Comparison of ENCODE assay signal across 17 cellular contexts in the genomic region with DNA sequence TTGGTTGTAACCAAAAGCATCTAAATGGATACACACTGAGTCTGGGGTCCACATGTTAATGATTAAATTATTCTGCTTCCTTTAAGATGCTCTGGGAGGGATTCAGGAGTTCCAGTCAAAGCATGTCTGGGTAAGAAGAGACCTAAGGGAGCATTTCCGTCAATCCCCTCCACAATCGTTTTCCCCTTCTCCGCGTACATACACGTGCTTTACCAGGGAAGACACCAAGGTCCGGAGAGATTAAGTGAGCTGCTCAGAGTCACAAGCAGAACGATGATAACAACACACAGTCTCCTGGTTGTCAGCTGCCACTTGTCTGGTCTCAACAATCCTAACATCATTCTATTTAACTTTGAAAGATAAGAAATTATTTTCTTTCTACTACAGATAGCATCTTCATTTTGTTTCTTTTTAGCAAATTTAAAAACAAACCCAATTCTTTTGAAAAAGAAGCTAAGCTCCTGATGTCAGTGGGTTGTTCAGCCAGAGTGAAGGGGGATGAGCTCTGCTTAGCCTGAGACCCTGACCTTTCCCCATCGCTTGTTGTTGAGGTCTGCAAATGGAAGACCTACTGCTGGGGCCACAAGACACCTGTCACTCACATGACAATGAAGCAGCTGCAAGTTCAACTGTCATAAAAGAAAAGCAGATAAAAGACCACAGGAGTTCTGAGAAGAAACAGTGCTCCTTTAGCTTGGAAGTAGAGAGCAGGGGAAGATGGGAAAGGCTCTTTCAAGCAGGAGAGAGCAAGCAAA. TPM values are rescaled to one million over a fixed set of nuclear protein-coding genes. Genes with fewer than 3 reads are reported as not detected.
A peak's percentile ranks its signal among the peaks of the same experiment; 100 is the strongest.
DNase-seq lines count a peak whose midpoint lies in the region; ATAC-seq lines count a peak whose summit lies in the region.
"Had no signal": no experiment of that assay in that cellular context is flagged by ENCODE, and none has a peak within 500 bp of the region (broad histone marks: within the 10 kb centered on the region; RNA-seq: fewer than 3 reads in every experiment).

No MANE protein-coding gene starts in this region.

- no peak overlapping the region for H3K4me3 Mint-ChIP-seq in activated naive CD4-positive, alpha-beta T cell treated with anti-CD3 and anti-CD28 coated beads for 36 hours
- peak overlapping the region in 1 of 3 donors; percentile 7 for H3K4me3 Mint-ChIP-seq in T-cell
- H3K4me3 Mint-ChIP-seq: stimulated activated naive CD8-positive, alpha-beta T cell treated with anti-CD3 and anti-CD28 coated beads, Interleukin-15, Interleukin-2, amounts not matched to agents 100 ng/mL and 50 ng/mL, for 24 hours had no signal

- peak overlapping the region; percentile 89 for H3K27ac ChIP-seq in thymus (ENCODE audit: low read depth)
- H3K27ac ChIP-seq: KMS-11, left ventricle myocardium inferior had no signal

- intact Hi-C loops in activated naive CD4-positive, alpha-beta T cell treated with anti-CD3 and anti-CD28 coated beads for 36 hours (cut with micrococcal nuclease): loop anchor here (10.0 kb wide), 1 partner anchor 749 kb away; a partner anchor contains a TSS

- H3K4me1 Mint-ChIP-seq in activated naive CD4-positive, alpha-beta T cell treated with anti-CD3 and anti-CD28 coated beads for 36 hours (ENCODE audit: low read depth): peaks cover 45% of the 10 kb centered on the region
- H3K4me1 Mint-ChIP-seq in T-cell: peaks cover 73 to 75% (median 74%) of the 10 kb centered on the region in 3 donors

- H3K36me3 ChIP-seq in thymus (ENCODE audit: control insufficient read depth, insufficient read depth): peaks cover 4% of the 10 kb centered on the region

- H3K27me3 ChIP-seq in thymus (ENCODE audit: control insufficient read depth, insufficient read depth): no peaks in the 10 kb centered on the region

- H3K4me3 ChIP-seq in thymus (ENCODE audit: low read length): peak overlapping the region; percentile 24
- H3K4me3 ChIP-seq: left ventricle myocardium inferior had no signal

- ATAC-seq in T-cell (replicated peaks in 1 of 4) (no peak), HG02571 (IDR thresholded peaks at IDR 0.05; ENCODE audit: unreplicated experiment) (no peak)

- POLR2A ChIA-PET in T-cell (lab: Charles Lee): no interaction called here

- WGBS in thymus: 61% methylated on average over 8 of the region's 8 CpGs

- H3K9me3 ChIP-seq in thymus (ENCODE audit: control insufficient read depth): no peaks in the 10 kb centered on the region
- H3K9me3 ChIP-seq: left ventricle myocardium inferior had no signal

- no peaks in the 10 kb centered on the region for H3K9me3 Mint-ChIP-seq in activated naive CD4-positive, alpha-beta T cell treated with anti-CD3 and anti-CD28 coated beads for 36 hours
- no peaks in the 10 kb centered on the region for H3K9me3 Mint-ChIP-seq in T-cell
- H3K9me3 Mint-ChIP-seq: stimulated activated naive CD8-positive, alpha-beta T cell treated with anti-CD3 and anti-CD28 coated beads, Interleukin-15, Interleukin-2, amounts not matched to agents 100 ng/mL and 50 ng/mL, for 24 hours had no signal

- peak overlapping the region; percentile 25 for H3K27ac Mint-ChIP-seq in activated naive CD4-positive, alpha-beta T cell treated with anti-CD3 and anti-CD28 coated beads for 36 hours
- peak overlapping the region; percentile 41 to 80 for H3K27ac Mint-ChIP-seq in T-cell
- H3K27ac Mint-ChIP-seq: stimulated activated naive CD8-positive, alpha-beta T cell treated with anti-CD3 and anti-CD28 coated beads, Interleukin-15, Interleukin-2, amounts not matched to agents 100 ng/mL and 50 ng/mL, for 24 hours had no signal

- DNase-seq in activated naive CD4-positive, alpha-beta T cell treated with anti-CD3 and anti-CD28 coated beads for 36 hours: no peak
- DNase-seq in activated naive CD4-positive, alpha-beta T cell (lab: John Stamatoyannopoulos, UW): no peak
- DNase-seq in T-cell (no peak), myocyte (ENCODE audit: low read depth) (peak; percentile 92), T1000 (lab: John Stamatoyannopoulos, UW) (no peak)
- DNase-seq in effector CD8-positive, alpha-beta T cell (lab: John Stamatoyannopoulos, UW): no peak
- DNase-seq: activated T-cell treated with anti-CD3 and anti-CD28 coated beads, Interleukin-2, amount 50 U/mL, for 48 hours; left ventricle myocardium inferior; NCI-H1436 treated with DMSO at 0.1 percent for 48 hours; SHP77 had no signal

- CTCF ChIA-PET in activated naive CD4-positive, alpha-beta T cell treated with anti-CD3 and anti-CD28 coated beads for 36 hours (lab: Charles Lee): interaction anchor here (0.7 to 11.0 kb wide), 5 partner anchors 11 to 100 kb away, joined by 3 to 154 read pairs (median 5); no protein-coding TSS in a partner anchor
- CTCF ChIA-PET in T-cell (lab: Charles Lee): interaction anchor here in 1 of 2 donors (10.8 kb wide), 1 partner anchor 92 kb away, joined by 311 read pairs; a partner anchor contains a TSS

- no peaks in the 10 kb centered on the region for H3K27me3 Mint-ChIP-seq in activated naive CD4-positive, alpha-beta T cell treated with anti-CD3 and anti-CD28 coated beads for 36 hours (ENCODE audit: low read depth)
- H3K27me3 Mint-ChIP-seq in T-cell: no peaks in the 10 kb centered on the region
- H3K27me3 Mint-ChIP-seq: stimulated activated naive CD8-positive, alpha-beta T cell treated with anti-CD3 and anti-CD28 coated beads, Interleukin-15, Interleukin-2, amounts not matched to agents 100 ng/mL and 50 ng/mL, for 24 hours had no signal

- H3K36me3 Mint-ChIP-seq in activated naive CD4-positive, alpha-beta T cell treated with anti-CD3 and anti-CD28 coated beads for 36 hours (ENCODE audit: low read depth): peaks cover 4% of the 10 kb centered on the region
- peaks cover 6% of the 10 kb centered on the region for H3K36me3 Mint-ChIP-seq in T-cell

- peaks cover 38% of the 10 kb centered on the region for H3K4me1 ChIP-seq in thymus (ENCODE audit: control insufficient read depth, insufficient read depth, low read length)

RNA-seq across cellular contexts. Expression of a gene that starts 4.5 kb away (rescaled TPM):
- total RNA-seq in activated naive CD4-positive, alpha-beta T cell treated with anti-CD3 and anti-CD28 coated beads for 36 hours: 1 to 10 TPM; 4.7 to 5.2 TPM
- total RNA-seq in T-cell (10 to 100 TPM; 10.2 to 30.2 (median 17.3) TPM), myocyte (18.0 and 45.2 TPM in 2 replicates)
- polyA plus RNA-seq in myocyte (2012): 19.3 TPM
- 28.2 TPM for polyA plus RNA-seq in thymus

RNA-seq across cellular contexts. Expression of a gene that starts 28.2 kb away (rescaled TPM):
- not detected for total RNA-seq in activated naive CD4-positive, alpha-beta T cell treated with anti-CD3 and anti-CD28 coated beads for 36 hours
- total RNA-seq in T-cell (under 1 TPM in 4 of 5 donors, not detected in 1; 0.08 to 0.19 (median 0.12) TPM), myocyte (12.8 and 20.1 TPM in 2 replicates)
- 56.8 TPM for polyA plus RNA-seq in myocyte (2012)
- 0.14 TPM for polyA plus RNA-seq in thymus
- total RNA-seq: A673; endothelial cell of umbilical vein; T-helper 2 cell treated with Interferon-gamma antibody and Interleukin-4, amounts not matched to agents 100 ng/mL and 5 ng/mL, for 36 hours had no signal
- polyA plus RNA-seq: endothelial cell of umbilical vein had no signal

RNA-seq across cellular contexts. Expression of a gene that starts 52.5 kb away (rescaled TPM):
- not detected for total RNA-seq in activated naive CD4-positive, alpha-beta T cell treated with anti-CD3 and anti-CD28 coated beads for 36 hours
- total RNA-seq in T-cell (under 1 TPM in 3 of 5 donors, not detected in 2; 0.13 to 0.38 (median 0.19) TPM), myocyte (0.10 and 0.21 TPM in 2 replicates)
- 0.54 TPM for polyA plus RNA-seq in myocyte (2012)
- polyA plus RNA-seq in thymus: 0.41 TPM
- total RNA-seq: A673; endothelial cell of umbilical vein; T-helper 2 cell treated with Interferon-gamma antibody and Interleukin-4, amounts not matched to agents 100 ng/mL and 5 ng/mL, for 36 hours had no signal
- polyA plus RNA-seq: endothelial cell of umbilical vein had no signal

Comparison
In these comparisons a context has a peak if more than half of its experiments do, and no peak if none do; other contexts are left out.
1. RNA of a gene that starts 28.2 kb away (total RNA-seq): 12.8 to 20.1 TPM in myocyte; 0.08 to 0.19 TPM in T-cell and not detected in activated naive CD4-positive, alpha-beta T cell treated with anti-CD3 and anti-CD28 coated beads for 36 hours; every median in the first group is over 10 times any median in the second.